24 cellular contexts compared by ENCODE assay signal in the genomic region with DNA sequence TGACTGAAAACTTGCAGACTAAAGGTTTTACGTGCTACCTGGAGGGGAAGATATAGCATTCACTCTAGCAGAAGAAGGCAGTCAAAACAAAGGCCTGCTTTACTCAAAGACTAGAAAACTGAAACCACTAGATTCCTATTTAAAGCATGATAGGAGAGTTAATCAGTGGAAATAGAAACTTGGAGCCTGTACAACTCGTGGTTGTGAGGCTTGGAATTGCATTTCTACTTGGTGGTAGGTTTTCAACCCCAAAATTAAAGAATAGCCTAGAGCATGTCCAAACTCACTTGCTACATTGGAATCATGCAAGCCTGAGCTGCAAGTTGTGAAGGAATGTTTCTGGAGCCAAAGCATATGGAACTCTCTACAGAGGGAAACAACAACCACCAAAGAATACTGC.
"Had no signal": no experiment of that assay in that cellular context is flagged by ENCODE, and none has a peak within 500 bp of the region (broad histone marks: within the 10 kb centered on the region; RNA-seq: fewer than 3 reads in every experiment).

No MANE protein-coding gene starts in this region.

- H3K9me3 ChIP-seq: neutrophil, pancreas, right lobe of liver had no signal

- H3K27ac ChIP-seq: epithelial cell of prostate, foreskin keratinocyte, heart right ventricle, left lung, neutrophil, pancreas, right lobe of liver, tibial artery had no signal

- H3K27me3 ChIP-seq: foreskin keratinocyte, heart right ventricle, left lung, neutrophil, pancreas, right lobe of liver, tibial artery had no signal

- ATAC-seq: esophagus mucosa; foreskin keratinocyte; heart right ventricle; left cardiac atrium; left lung; mucosa of descending colon; natural killer cell treated with Interleukin-12 subunit alpha and Interleukin-12 subunit beta and Interleukin-15 and Interleukin-18, amount 100 ng/mL, for 72 hours; pancreas; right lobe of liver; stimulated activated naive CD8-positive, alpha-beta T cell treated with anti-CD3 and anti-CD28 coated beads, Interleukin-15, amount 100 ng/mL, for 72 hours had no signal

- H3K4me1 ChIP-seq: foreskin keratinocyte, heart right ventricle, left lung, pancreas, right lobe of liver, tibial artery had no signal

- H3K4me3 ChIP-seq: heart right ventricle, left lung, mucosa of descending colon, pancreas, right lobe of liver, smooth muscle cell, tibial artery had no signal

- H3K36me3 ChIP-seq: heart right ventricle, left lung, neutrophil, pancreas, right lobe of liver, tibial artery had no signal

- DNase-seq: effector CD8-positive, alpha-beta T cell; endodermal cell; foreskin keratinocyte; glutamatergic neuron; heart right ventricle; hippocampal formation; left cardiac atrium; left lung; mucosa of descending colon; naive B cell; pancreas; right lobe of liver; stimulated activated CD4-positive, alpha-beta T cell treated with anti-CD3 and anti-CD28 coated beads, Interleukin-12 subunit alpha, Interleukin-12 subunit beta, amount 100 ng/mL, for 4 hours; stimulated activated CD4-positive, alpha-beta T cell treated with anti-CD3 and anti-CD28 coated beads, Interleukin-1b, Interleukin-23, amount 100 ng/mL, for 48 hours; stimulated activated CD4-positive, alpha-beta T cell treated with anti-CD3 and anti-CD28 coated beads, Interleukin-4, amount 100 ng/mL, for 1 hour; stimulated activated CD8-positive, alpha-beta memory T cell treated with anti-CD3 and anti-CD28 coated beads, Interleukin-4, amount 100 ng/mL, for 48 hours; stimulated activated naive CD4-positive, alpha-beta T cell; stimulated activated naive CD8-positive, alpha-beta T cell treated with anti-CD3 and anti-CD28 coated beads, Interleukin-15, amount 100 ng/mL, for 72 hours; tibial artery had no signal

- H3K4me2 ChIP-seq: smooth muscle cell had no signal
